11 cellular contexts compared by ENCODE assay signal in the genomic region with DNA sequence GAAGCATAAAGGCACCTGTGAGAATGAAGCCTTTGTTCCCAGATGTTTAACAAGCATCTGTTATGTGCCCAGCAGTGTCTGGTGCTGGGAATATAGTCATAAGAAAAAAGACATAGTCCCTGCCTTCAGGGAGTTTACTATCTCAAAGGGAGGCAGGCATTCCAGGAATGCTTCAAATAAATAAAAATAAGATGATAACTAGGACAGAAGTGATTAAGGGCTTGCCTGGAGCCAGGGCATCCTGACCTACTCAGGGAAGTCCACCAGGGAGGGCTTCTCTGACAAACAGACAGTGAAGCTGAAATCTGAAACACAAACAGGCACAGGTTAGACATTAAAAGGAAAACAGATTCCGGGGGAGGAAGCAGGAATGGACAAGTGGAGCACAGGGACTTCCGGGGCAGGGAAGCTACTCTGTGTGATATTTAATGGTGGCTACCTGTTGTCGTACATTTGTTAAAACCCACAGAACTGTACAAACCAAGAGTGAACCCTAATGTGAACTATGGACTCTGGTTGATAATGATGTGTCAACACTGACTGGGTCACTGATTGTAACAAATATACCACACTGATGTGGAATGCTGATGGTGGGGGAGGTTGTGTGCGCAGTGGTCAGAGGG. TPM values are rescaled to one million over a fixed set of nuclear protein-coding genes. Genes with fewer than 3 reads are reported as not detected.
DNase-seq lines count a peak whose midpoint lies in the region; ATAC-seq and TF ChIP-seq lines count a peak whose summit lies in the region.
"Had no signal": no experiment of that assay in that cellular context is flagged by ENCODE, and none has a peak within 500 bp of the region (broad histone marks: within the 10 kb centered on the region; RNA-seq: fewer than 3 reads in every experiment).

No MANE protein-coding gene starts in this region.

- CTCF ChIA-PET in PC-3 (lab: Charles Lee): no interaction called here

- DNase-seq in EH (ENCODE audit: low read depth) (peak; percentile 63), PC-3 (no peak), glomerular visceral epithelial cell (ENCODE audit: extremely low spot score) (peak; percentile 60), sigmoid colon (no peak), C1 segment of cervical spinal cord (lab: John Stamatoyannopoulos, UW) (no peak)
- no peak for DNase-seq in activated CD4-positive, CD25-positive, alpha-beta regulatory T cell treated with anti-CD3 and anti-CD28 coated beads, Interleukin-2, amount 50 U/mL, for 72 hours
- DNase-seq: KBM-7, NCI-H510A had no signal

- ATAC-seq in PC-3: no peak
- no peak for ATAC-seq in GM18867 (IDR thresholded peaks at IDR 0.05; ENCODE audit: unreplicated experiment)
- no peak for ATAC-seq in GM21447 (IDR thresholded peaks at IDR 0.05; ENCODE audit: unreplicated experiment)
- ATAC-seq: sciatic nerve had no signal

- intact Hi-C loops in PC-3 (cut with micrococcal nuclease) (no loop called here), sigmoid colon (cut with DNase I) (no loop called here)

- no peaks in the 10 kb centered on the region for H3K9me2 ChIP-seq in PC-3 (replicated peaks; ENCODE audit: low read length)

- no peak overlapping the region for H3K4me3 ChIP-seq in PC-3 (ENCODE audit: low read length)
- no peak overlapping the region for H3K4me3 ChIP-seq in sigmoid colon

- H2AFZ ChIP-seq in PC-3 (ENCODE audit: low read length): no peak overlapping the region

- H3K4me2 ChIP-seq in PC-3 (ENCODE audit: low read length): no peak overlapping the region

- H3K27ac ChIP-seq in PC-3 (ENCODE audit: low read length) (peak overlapping the region; percentile 53), sigmoid colon (peak overlapping the region; percentile 4 to 89 (median 38))

- H3K27me3 ChIP-seq in PC-3 (ENCODE audit: low read length) (no peaks in the 10 kb centered on the region), sigmoid colon (no peaks in the 10 kb centered on the region)

- H3K36me3 ChIP-seq in PC-3 (ENCODE audit: low read depth, low read length) (no peaks in the 10 kb centered on the region), sigmoid colon (no peaks in the 10 kb centered on the region)

- H3F3A ChIP-seq in PC-3 (ENCODE audit: low read length, unreplicated experiment): peaks cover 7% of the 10 kb centered on the region

- TF ChIP-seq POLR2A in sigmoid colon (IDR thresholded peaks at IDR 0.05): no peak

- H3K9ac ChIP-seq in PC-3 (ENCODE audit: low read length): no peak overlapping the region

- TF ChIP-seq CTCF in PC-3 (conservative IDR thresholded peaks at IDR 0.05; ENCODE audit: low read depth, low read length) (no peak), sigmoid colon (IDR thresholded peaks at IDR 0.05) (no peak)

- H3K9me3 ChIP-seq in PC-3 (ENCODE audit: low read length) (no peaks in the 10 kb centered on the region), sigmoid colon (no peaks in the 10 kb centered on the region)

- no peaks in the 10 kb centered on the region for H4K20me1 ChIP-seq in PC-3 (ENCODE audit: low read length)

- TF ChIP-seq EP300 in sigmoid colon (IDR thresholded peaks at IDR 0.05): no peak

- 33 to 77% methylated on average over 4 of the region's 4 CpGs for WGBS in sigmoid colon, 2 donors

- H3K4me1 ChIP-seq in PC-3 (ENCODE audit: insufficient read depth, low read length) (peaks cover 57% of the 10 kb centered on the region), sigmoid colon (peaks cover 0 to 84% (median 63%) of the 10 kb centered on the region in 4 donors)

- H3K79me2 ChIP-seq in PC-3 (ENCODE audit: low read length): no peaks in the 10 kb centered on the region

- BruUV-seq in PC-3 (replicated peaks; lab: Mats Ljungman, UMichigan): no TSS peak

- POLR2A ChIA-PET in PC-3 (lab: Charles Lee; ENCODE audit: unreplicated experiment): no interaction called here

RNA-seq across cellular contexts. Expression of gene ITGB5, which starts 53.3 kb away (rescaled TPM):
- 67.2 and 89.4 TPM in 2 replicates for total RNA-seq in PC-3 (2014; rRNA removed)
- 100 to 1,000 TPM in 2 of 4 donors, 10 to 100 TPM in 2; 89.2 to 203 (median 125) TPM for total RNA-seq in sigmoid colon
- 10 to 100 TPM; 15.0 to 27.0 (median 22.7) TPM for polyA plus RNA-seq in sigmoid colon

Comparison
In these comparisons a context has a peak if more than half of its experiments do, and no peak if none do; other contexts are left out.
1. DNase-seq: peak in EH (single experiment) and glomerular visceral epithelial cell (single experiment); none in PC-3 (single experiment), sigmoid colon (single experiment), C1 segment of cervical spinal cord (0 of 14) and activated CD4-positive, CD25-positive, alpha-beta regulatory T cell treated with anti-CD3 and anti-CD28 coated beads, Interleukin-2, amount 50 U/mL, for 72 hours (single experiment).